18 cellular contexts compared by ENCODE assay signal in the genomic region with DNA sequence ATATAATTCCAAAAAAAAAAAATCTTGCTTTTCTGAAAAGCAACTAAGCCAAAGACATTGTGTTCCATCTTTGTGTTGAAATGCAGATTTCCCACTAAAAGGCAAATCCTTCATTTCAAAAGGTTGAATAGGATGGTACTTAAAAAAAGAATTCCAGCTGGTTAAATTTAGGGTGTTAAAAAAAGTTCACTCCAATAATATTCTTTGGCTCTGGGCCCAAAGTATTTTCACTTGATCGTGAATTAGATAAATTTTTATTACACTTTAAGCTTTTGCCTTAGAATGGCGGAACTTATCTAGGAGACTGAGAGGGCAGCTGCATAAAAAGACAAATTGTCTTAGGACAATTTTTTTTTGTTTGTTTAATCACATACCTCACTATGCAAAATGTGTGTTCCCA.
A peak's percentile ranks its signal among the peaks of the same experiment; 100 is the strongest.
DNase-seq lines count a peak whose midpoint lies in the region; ATAC-seq and TF ChIP-seq lines count a peak whose summit lies in the region.
"Had no signal": no experiment of that assay in that cellular context is flagged by ENCODE, and none has a peak within 500 bp of the region (broad histone marks: within the 10 kb centered on the region; RNA-seq: fewer than 3 reads in every experiment).

No MANE protein-coding gene starts in this region.

- H3K27me3 ChIP-seq in HUES6 (ENCODE audit: control insufficient read depth, insufficient read depth, low read length): peaks cover 27% of the 10 kb centered on the region

- no peak overlapping the region for H3K9ac ChIP-seq in HUES6 (ENCODE audit: low read length)
- H3K9ac ChIP-seq: KMS-11 had no signal

- POLR2A ChIA-PET in activated B cell treated with CpG ODN at 0.5 μM for 24 hours (lab: Charles Lee): interaction anchor here (1.1 to 1.4 kb wide), 2 partner anchors 16 to 28 kb away, joined by 5 to 10 read pairs; no protein-coding TSS in a partner anchor

- ATAC-seq in activated B cell treated with CpG ODN at 0.5 μM for 24 hours (ENCODE audit: low read depth) (no peak), memory B cell (ENCODE audit: low read depth) (no peak), GM18517 (IDR thresholded peaks at IDR 0.05; ENCODE audit: unreplicated experiment) (no peak)
- ATAC-seq in stimulated activated naive B cell treated with anti-CD40 and anti-IgM and Interleukin-4, amounts not matched to agents 10 μg/mL and 1 μg/mL and 100 μg/mL, for 72 hours (replicated peaks): no peak
- ATAC-seq: A549; CD8-positive, alpha-beta T cell had no signal

- H3K27me3 Mint-ChIP-seq in activated B cell treated with CpG ODN at 0.5 μM for 24 hours (no peaks in the 10 kb centered on the region), memory B cell (no peaks in the 10 kb centered on the region)
- H3K27me3 Mint-ChIP-seq in stimulated activated naive B cell treated with anti-CD40 and anti-IgM and Interleukin-4, amounts not matched to agents 10 μg/mL and 1 μg/mL and 100 μg/mL, for 72 hours: no peaks in the 10 kb centered on the region

- H3K36me3 Mint-ChIP-seq in activated B cell treated with CpG ODN at 0.5 μM for 24 hours (ENCODE audit: low read depth) (peaks cover 82% of the 10 kb centered on the region), memory B cell (peaks cover 50% of the 10 kb centered on the region)
- peaks cover 64 to 77% of the 10 kb centered on the region in 2 donors for H3K36me3 Mint-ChIP-seq in stimulated activated naive B cell treated with anti-CD40 and anti-IgM and Interleukin-4, amounts not matched to agents 10 μg/mL and 1 μg/mL and 100 μg/mL, for 72 hours
- H3K36me3 Mint-ChIP-seq: CD8-positive, alpha-beta T cell had no signal

- H3K4me1 ChIP-seq in HUES6 (ENCODE audit: control insufficient read depth, insufficient read depth, low read length): peaks cover 89% of the 10 kb centered on the region
- H3K4me1 ChIP-seq: A549, Caco-2 had no signal

- no peak for TF ChIP-seq CTCF in activated B cell treated with CpG ODN at 0.5 μM for 24 hours (IDR thresholded peaks at IDR 0.05)

- peaks cover 100% of the 10 kb centered on the region for H3K4me1 Mint-ChIP-seq in activated B cell treated with CpG ODN at 0.5 μM for 24 hours
- H3K4me1 Mint-ChIP-seq in memory B cell: peaks cover 70% of the 10 kb centered on the region
- H3K4me1 Mint-ChIP-seq in stimulated activated naive B cell treated with anti-CD40 and anti-IgM and Interleukin-4, amounts not matched to agents 10 μg/mL and 1 μg/mL and 100 μg/mL, for 72 hours: peaks cover 73 to 96% of the 10 kb centered on the region in 2 donors

- H3K4me3 Mint-ChIP-seq in activated B cell treated with CpG ODN at 0.5 μM for 24 hours: no peak overlapping the region
- H3K4me3 Mint-ChIP-seq in memory B cell: no peak overlapping the region
- H3K4me3 Mint-ChIP-seq in stimulated activated naive B cell treated with anti-CD40 and anti-IgM and Interleukin-4, amounts not matched to agents 10 μg/mL and 1 μg/mL and 100 μg/mL, for 72 hours: peak overlapping the region in 1 of 2 donors; percentile 25
- H3K4me3 Mint-ChIP-seq: CD14-positive monocyte; CD8-positive, alpha-beta T cell; HFFc6 had no signal

- H3K9me3 Mint-ChIP-seq in activated B cell treated with CpG ODN at 0.5 μM for 24 hours (no peaks in the 10 kb centered on the region), memory B cell (no peaks in the 10 kb centered on the region)
- H3K9me3 Mint-ChIP-seq in stimulated activated naive B cell treated with anti-CD40 and anti-IgM and Interleukin-4, amounts not matched to agents 10 μg/mL and 1 μg/mL and 100 μg/mL, for 72 hours: peaks cover 4 to 5% of the 10 kb centered on the region in 2 donors
- H3K9me3 Mint-ChIP-seq: CD14-positive monocyte; CD8-positive, alpha-beta T cell; HFFc6 had no signal

- intact Hi-C loops in activated B cell treated with CpG ODN at 0.5 μM for 24 hours (cut with micrococcal nuclease): no loop called here

- CTCF ChIA-PET in activated B cell treated with CpG ODN at 0.5 μM for 24 hours (lab: Charles Lee): interaction anchor here (1.2 to 1.5 kb wide), 2 partner anchors 8 to 17 kb away, joined by 3 read pairs; no protein-coding TSS in a partner anchor

- H3K27ac Mint-ChIP-seq in activated B cell treated with CpG ODN at 0.5 μM for 24 hours (peak overlapping the region; percentile 84), memory B cell (peak overlapping the region; percentile 88)
- peak overlapping the region; percentile 70 for H3K27ac Mint-ChIP-seq in stimulated activated naive B cell treated with anti-CD40 and anti-IgM and Interleukin-4, amounts not matched to agents 10 μg/mL and 1 μg/mL and 100 μg/mL, for 72 hours
- H3K27ac Mint-ChIP-seq: CD14-positive monocyte; CD8-positive, alpha-beta T cell; HFFc6 had no signal

- no peaks in the 10 kb centered on the region for H3K36me3 ChIP-seq in HUES6 (ENCODE audit: control insufficient read depth, insufficient read depth, low read length)

- H3K9me3 ChIP-seq in HUES6 (ENCODE audit: control insufficient read depth, insufficient read depth, low read depth, low read length): no peaks in the 10 kb centered on the region
- H3K9me3 ChIP-seq: A549, Caco-2 had no signal

- DNase-seq in activated B cell treated with CpG ODN at 0.5 μM for 24 hours (no peak), memory B cell (ENCODE audit: low spot score in 2 of 2) (no peak), cerebellar cortex (ENCODE audit: low spot score) (no peak), SW 1271 (lab: John Stamatoyannopoulos, UW) (no peak), NCI-H1930 (lab: John Stamatoyannopoulos, UW) (no peak)
- no peak for DNase-seq in stimulated activated naive B cell treated with anti-CD40 and anti-IgM and Interleukin-4, amounts not matched to agents 10 μg/mL and 1 μg/mL and 100 μg/mL, for 72 hours
- DNase-seq: Caco-2; CD8-positive, alpha-beta T cell; DMS53; GF-D8; GOT3; HCEC 1CT; HFFc6 had no signal

- H3K4me3 ChIP-seq in HUES6 (ENCODE audit: low read depth, low read length): peak overlapping the region; percentile 19; the same call in 1 of the 2 replicates
- H3K4me3 ChIP-seq: A549 had no signal

- no peak overlapping the region; the same call in 1 of the 2 replicates for H3K27ac ChIP-seq in HUES6 (ENCODE audit: low read depth, low read length)
- H3K27ac ChIP-seq: A549, KMS-11 had no signal
